9 cellular contexts compared by ENCODE assay signal in genomic region chr1:77538956-77539509, GRCh38.
A peak's percentile ranks its signal among the peaks of the same experiment; 100 is the strongest.
DNase-seq lines count a peak whose midpoint lies in the region; ATAC-seq, FAIRE-seq and TF ChIP-seq lines count a peak whose summit lies in the region.
"Had no signal": no experiment of that assay in that cellular context is flagged by ENCODE, and none has a peak within 500 bp of the region (broad histone marks: within the 10 kb centered on the region; RNA-seq: fewer than 3 reads in every experiment).

No MANE protein-coding gene starts in this region.

- H3K27ac ChIP-seq in small intestine (ENCODE audit: low read depth in 1 of 2, low read length in 1 of 2), result peak overlapping the region in 1 of 2 donors; percentile 41
- H3K27ac ChIP-seq: thoracic aorta had no signal

- peak; percentile 68 for ATAC-seq in GM21576 (IDR thresholded peaks at IDR 0.05; ENCODE audit: unreplicated experiment)

- H3K27me3 ChIP-seq in small intestine (ENCODE audit: control insufficient read depth in 2 of 2, insufficient read depth in 2 of 2, low read length in 2 of 2), result no peaks in the 10 kb centered on the region

- H3K4me1 ChIP-seq in small intestine (ENCODE audit: control insufficient read depth in 2 of 2, insufficient read depth in 1 of 2, low read depth in 1 of 2, low read length in 1 of 2), result no peaks in the 10 kb centered on the region

- FAIRE-seq in small intestine (lab: Jason Lieb, UNC), result no peak

- DNase-seq in Caki2 (ENCODE audit: low read depth), result peak; percentile 83
- peak; percentile 85 for DNase-seq in LHCN-M2 (ENCODE audit: low read depth)
- DNase-seq in choroid plexus epithelial cell (ENCODE audit: low read depth), result peak; percentile 92
- peak; percentile 99 for DNase-seq in renal cortical epithelial cell (ENCODE audit: low read depth)
- no peak for DNase-seq in small intestine
- no peak for DNase-seq in stimulated activated CD4-positive, alpha-beta T cell treated with anti-CD3 and anti-CD28 coated beads, Interleukin-2, amount 100 ng/mL, for 24 hours
- no peak for DNase-seq in activated CD4-positive, alpha-beta T cell treated with anti-CD3 and anti-CD28 coated beads for 4 hours

- H3K4me3 ChIP-seq in choroid plexus epithelial cell (ENCODE audit: low read depth, low read length), result no peak overlapping the region
- H3K4me3 ChIP-seq in small intestine (ENCODE audit: low read depth in 1 of 2, low read length in 2 of 2), result no peak overlapping the region
- H3K4me3 ChIP-seq: thoracic aorta had no signal

- no peak for TF ChIP-seq CTCF in choroid plexus epithelial cell (conservative IDR thresholded peaks at IDR 0.05; ENCODE audit: low read depth, low read length)

- no peaks in the 10 kb centered on the region for H3K36me3 ChIP-seq in small intestine (ENCODE audit: control insufficient read depth in 2 of 2, insufficient read depth in 2 of 2, low read length in 2 of 2)
- H3K36me3 ChIP-seq: thoracic aorta had no signal

- H3K9me3 ChIP-seq in small intestine (ENCODE audit: control insufficient read depth, low read depth), result no peaks in the 10 kb centered on the region
- H3K9me3 ChIP-seq: thoracic aorta had no signal

- in situ Hi-C loops in Caki2 (cut with HindIII; ENCODE audit: low pct_unique_long_range_greater_than_20kb, low sequenced_read_pairs), result no loop called here

- WGBS in small intestine, 3 donors, result 58 to 67% (median 66%) methylated on average over 7 of the region's 7 CpGs

Comparison
In these comparisons a context has a peak if more than half of its experiments do, and no peak if none do; other contexts are left out.
1. DNase-seq: peak in Caki2 (single experiment), LHCN-M2 (single experiment), choroid plexus epithelial cell (single experiment) and renal cortical epithelial cell (single experiment); none in small intestine (single experiment), stimulated activated CD4-positive, alpha-beta T cell treated with anti-CD3 and anti-CD28 coated beads, Interleukin-2, amount 100 ng/mL, for 24 hours (0 of 2) and activated CD4-positive, alpha-beta T cell treated with anti-CD3 and anti-CD28 coated beads for 4 hours (0 of 2).